Comparison of ENCODE assay signal across 8 cellular contexts in genomic region chr6:53956068-53956711, GRCh38.
DNase-seq lines count a peak whose midpoint lies in the region; ATAC-seq, FAIRE-seq and TF ChIP-seq lines count a peak whose summit lies in the region.

No MANE protein-coding gene starts in this region.

- 0 out of 2 replicates have a peak, but pooled peaks have one; percentile 10 for TF ChIP-seq RAD21 in GM12878 (IDR thresholded peaks at IDR 0.05; ENCODE audit: insufficient read depth, low read depth, low read length)

- RAD21 ChIA-PET in GM12878 (lab: Charles Lee; ENCODE audit: unreplicated experiment) = interaction anchor here (0.9 to 3.3 kb wide), 12 partner anchors 12 to 463 kb away, joined by 3 to 43 read pairs (median 4); partner anchors contain the start of gene LRRC1

- H3K79me2 ChIP-seq in GM12878 (ENCODE audit: control insufficient read depth, insufficient read depth, low read length) (no peaks in the 10 kb centered on the region), smooth muscle cell (ENCODE audit: low read depth) (no peaks in the 10 kb centered on the region)

- H3F3A ChIP-seq in smooth muscle cell (ENCODE audit: low read depth) = peaks cover 8% of the 10 kb centered on the region

- WGBS in GM12878 (ENCODE audit: insufficient coverage, insufficient replicate concordance, low lambda C conversion rate, missing lambda C conversion rate) = under 1% methylated on average over 6 of the region's 6 CpGs
- WGBS in smooth muscle cell (ENCODE audit: low lambda C conversion rate) = 42% methylated on average over 6 of the region's 6 CpGs

- in situ Hi-C loops in GM12878 (cut with MboI) = no loop called here

- TF ChIP-seq EP300 in GM12878 (IDR thresholded peaks at IDR 0.05; ENCODE audit: borderline replicate concordance in 1 of 2, control insufficient read depth in 1 of 2, low read depth in 2 of 2, low read length in 2 of 2) = no peak

- DNase-seq in C1 segment of cervical spinal cord (lab: John Stamatoyannopoulos, UW) = peak in 12 of 14 donors; percentile 1 to 75 (median 62)
- DNase-seq in NCI-H524 (lab: John Stamatoyannopoulos, UW) = peak; percentile 91 to 94
- peak; percentile 8 for DNase-seq in GM12878 (ENCODE audit: low read depth, low spot score)
- DNase-seq in hypothalamus (lab: John Stamatoyannopoulos, UW) = peak in 48 of 51 donors; percentile 9 to 86 (median 50)
- DNase-seq in smooth muscle cell (lab: John Stamatoyannopoulos, UW; ENCODE audit: unreplicated experiment) = peak; percentile 4
- no peak for DNase-seq in stimulated activated naive CD4-positive, alpha-beta T cell treated with Interleukin-2 at 50 U/mL for 16 hours (lab: John Stamatoyannopoulos, UW)

- H3K36me3 ChIP-seq in GM12878 (ENCODE audit: control insufficient read depth in 2 of 2, insufficient read depth in 2 of 2, low read length in 1 of 2) (no peaks in the 10 kb centered on the region), smooth muscle cell (ENCODE audit: low read depth) (no peaks in the 10 kb centered on the region)

- H3K27me3 ChIP-seq in GM12878 (replicated peaks in 1 of 2; ENCODE audit: control insufficient read depth in 2 of 2, insufficient read depth in 2 of 2, low read length in 1 of 2) (no peaks in the 10 kb centered on the region; a peak in 1 of 4 replicates), smooth muscle cell (ENCODE audit: low read depth) (no peaks in the 10 kb centered on the region)

- intact Hi-C loops in GM12878 (cut with micrococcal nuclease; ENCODE audit: unreplicated experiment) = loop anchor here (1.0 to 5.0 kb wide), 2 partner anchors 162 to 229 kb away; no protein-coding TSS in a partner anchor

- POLR2A ChIA-PET in GM12878 (lab: Charles Lee) = interaction anchor here (0.5 kb wide), 1 partner anchor 187 kb away, joined by 6 read pairs; no protein-coding TSS in a partner anchor

- TF ChIP-seq CTCF in GM12878 (IDR thresholded peaks at IDR 0.05 in 2 of 3, conservative IDR thresholded peaks at IDR 0.05 in 1 of 3; ENCODE audit: control insufficient read depth in 2 of 3, extremely low read depth in 1 of 3, insufficient read depth in 1 of 3, low read depth in 3 of 3, low read length in 3 of 3) (peak; percentile 36 to 58 (median 54); a peak in 5 of 6 replicates), smooth muscle cell (IDR thresholded peaks at IDR 0.05; ENCODE audit: borderline replicate concordance, insufficient read depth, poor library complexity, severe bottlenecking) (peak; percentile 61)

- ATAC-seq in GM18909 (IDR thresholded peaks at IDR 0.05; ENCODE audit: poor library complexity, unreplicated experiment) (peak; percentile 94), HG03432 (IDR thresholded peaks at IDR 0.05; ENCODE audit: unreplicated experiment) (peak; percentile 92), GM12878 (peak; percentile 94)

- BruUV-seq in GM12878 (replicated peaks; lab: Mats Ljungman, UMichigan) = no TSS peak

- no peaks in the 10 kb centered on the region for H3K4me1 ChIP-seq in GM12878 (ENCODE audit: control insufficient read depth, insufficient read depth, low read length)
- no peaks in the 10 kb centered on the region for H3K4me1 ChIP-seq in smooth muscle cell (ENCODE audit: low read depth)

- TF ChIP-seq POLR2A in GM12878 (IDR thresholded peaks at IDR 0.05; ENCODE audit: low read depth, low read length) = no peak

- H3K4me2 ChIP-seq in GM12878 (ENCODE audit: control insufficient read depth, insufficient read depth) (no peak overlapping the region), smooth muscle cell (no peak overlapping the region)

- H3K9me3 ChIP-seq in GM12878 (replicated peaks; ENCODE audit: control insufficient read depth, insufficient read depth, low read length) = no peaks in the 10 kb centered on the region
- H3K9me3 ChIP-seq in smooth muscle cell (replicated peaks; ENCODE audit: low read depth) = no peaks in the 10 kb centered on the region

- no peaks in the 10 kb centered on the region for H4K20me1 ChIP-seq in GM12878 (ENCODE audit: control insufficient read depth, insufficient read depth)
- no peaks in the 10 kb centered on the region for H4K20me1 ChIP-seq in smooth muscle cell (ENCODE audit: low read depth)

- no peak for FAIRE-seq in GM12878 (lab: Jason Lieb, UNC)

- no peak overlapping the region for H3K27ac ChIP-seq in GM12878 (ENCODE audit: control insufficient read depth, insufficient read depth)
- H3K27ac ChIP-seq in smooth muscle cell (ENCODE audit: low read depth) = no peak overlapping the region

- CTCF ChIA-PET in GM12878 (lab: Yijun Ruan, JAX) = interaction anchor here (0.6 to 4.9 kb wide), 19 partner anchors 9 to 464 kb away, joined by 3 to 40 read pairs (median 4); partner anchors contain the start of gene LRRC1

- H3K4me3 ChIP-seq in GM12878 (no peak overlapping the region), smooth muscle cell (no peak overlapping the region)

- SMC1A ChIA-PET in GM12878 (lab: Charles Lee; ENCODE audit: uncharacterized antibody, unreplicated experiment) = interaction anchor here (0.7 to 2.3 kb wide), 14 partner anchors 15 to 463 kb away, joined by 3 to 15 read pairs (median 3); partner anchors contain the start of gene LRRC1

- no peak overlapping the region for H2AFZ ChIP-seq in GM12878 (ENCODE audit: control insufficient read depth, low read depth, low read length)
- H2AFZ ChIP-seq in smooth muscle cell (ENCODE audit: low read depth) = no peak overlapping the region

- H3K9ac ChIP-seq in GM12878 (ENCODE audit: control insufficient read depth, insufficient read depth, low read length) (no peak overlapping the region), smooth muscle cell (ENCODE audit: low read depth) (no peak overlapping the region)

TF ChIP-seq in GM12878, 131 proteins besides CTCF, POLR2A, EP300 and RAD21:
- TF ChIP-seq PAX8 (IDR thresholded peaks at IDR 0.05) (no peak), ASH2L (IDR thresholded peaks at IDR 0.05; ENCODE audit: borderline replicate concordance, low read depth) (no peak), CBFB (IDR thresholded peaks at IDR 0.05; ENCODE audit: low read depth) (no peak), ZBTB33 (IDR thresholded peaks at IDR 0.05) (0 out of 2 replicates have a peak, but pooled peaks have one; percentile 42), SMC3 (IDR thresholded peaks at IDR 0.05; ENCODE audit: borderline replicate concordance, low read length) (peak; percentile 34; the same call in 1 of the 2 replicates)
